In the genomic region with DNA sequence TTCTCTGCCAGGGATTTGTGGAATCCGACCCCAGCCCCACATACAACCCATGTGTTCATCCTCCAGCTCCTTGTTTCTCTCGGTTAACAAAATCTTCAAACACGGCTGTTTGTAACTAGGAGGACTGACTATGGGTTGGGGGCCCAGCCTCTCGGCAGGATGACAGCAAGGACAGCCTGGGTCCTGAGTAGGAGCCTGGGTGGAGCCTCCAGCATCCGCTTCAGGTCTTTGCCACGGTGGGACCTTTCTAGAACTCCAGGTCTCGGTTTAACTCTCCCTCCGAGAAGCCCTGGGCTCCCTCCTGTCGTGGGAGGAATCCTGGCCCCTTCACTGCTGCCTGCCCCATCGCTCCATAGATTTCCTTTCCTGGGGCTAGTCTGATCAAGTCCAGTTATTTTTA, we compare ENCODE assay signal across 16 cellular contexts.
A peak's percentile ranks its signal among the peaks of the same experiment; 100 is the strongest.
DNase-seq lines count a peak whose midpoint lies in the region; ATAC-seq, FAIRE-seq and TF ChIP-seq lines count a peak whose summit lies in the region.
"Had no signal": no experiment of that assay in that cellular context is flagged by ENCODE, and none has a peak within 500 bp of the region (broad histone marks: within the 10 kb centered on the region; RNA-seq: fewer than 3 reads in every experiment).

No MANE protein-coding gene starts in this region.

- H3K36me3 ChIP-seq in kidney (ENCODE audit: control insufficient read depth in 1 of 2, insufficient read depth in 2 of 2, low read length in 2 of 2) (no peaks in the 10 kb centered on the region), neuronal stem cell (replicated peaks in 1 of 2; ENCODE audit: control insufficient read depth in 2 of 2, insufficient read depth in 2 of 2, low read length in 2 of 2) (no peaks in the 10 kb centered on the region)
- H3K36me3 ChIP-seq: BE2C had no signal

- ATAC-seq in natural killer cell treated with Interleukin-12 subunit alpha and Interleukin-12 subunit beta and Interleukin-15 and Interleukin-18, amount 100 ng/mL, for 72 hours, result no peak
- ATAC-seq in natural killer cell, result no peak
- ATAC-seq: A549; CD8-positive, alpha-beta T cell had no signal

- no peak for TF ChIP-seq CTCF in natural killer cell (IDR thresholded peaks at IDR 0.05)
- no peak for TF ChIP-seq CTCF in kidney (IDR thresholded peaks at IDR 0.05; ENCODE audit: borderline replicate concordance, extremely low read depth, insufficient read depth)

- no peak overlapping the region for H4K8ac ChIP-seq in neuronal stem cell (ENCODE audit: low read depth, low read length)

- no peaks in the 10 kb centered on the region for H3K4me1 Mint-ChIP-seq in natural killer cell treated with Interleukin-12 subunit alpha and Interleukin-12 subunit beta and Interleukin-15 and Interleukin-18, amount 100 ng/mL, for 72 hours (ENCODE audit: low read depth in 2 of 2)
- no peaks in the 10 kb centered on the region for H3K4me1 Mint-ChIP-seq in natural killer cell

- no peak overlapping the region for H2BK12ac ChIP-seq in neuronal stem cell (ENCODE audit: low read length)

- H3K9me3 ChIP-seq in kidney (ENCODE audit: control insufficient read depth in 1 of 2, low read length in 2 of 2) (no peaks in the 10 kb centered on the region), neuronal stem cell (replicated peaks in 1 of 2; ENCODE audit: control insufficient read depth in 2 of 2, insufficient read depth in 1 of 2, low read depth in 1 of 2, low read length in 2 of 2) (no peaks in the 10 kb centered on the region)
- H3K9me3 ChIP-seq: A549, BE2C had no signal

- no peaks in the 10 kb centered on the region for H3K9me3 Mint-ChIP-seq in natural killer cell treated with Interleukin-12 subunit alpha and Interleukin-12 subunit beta and Interleukin-15 and Interleukin-18, amount 100 ng/mL, for 72 hours
- no peaks in the 10 kb centered on the region for H3K9me3 Mint-ChIP-seq in natural killer cell
- H3K9me3 Mint-ChIP-seq: CD8-positive, alpha-beta T cell; H9 had no signal

- H3K27me3 ChIP-seq in neuronal stem cell (ENCODE audit: control insufficient read depth in 3 of 3, insufficient read depth in 3 of 3, low read depth in 1 of 3, low read length in 3 of 3), result peaks cover 0 to 11% (median 0%) of the 10 kb centered on the region in 3 experiments
- H3K27me3 ChIP-seq: BE2C had no signal

- no peak overlapping the region for H3K23ac ChIP-seq in neuronal stem cell (ENCODE audit: low read depth, low read length, poor library complexity)

- peaks cover 0 to 4% of the 10 kb centered on the region in 2 donors for H3K27me3 Mint-ChIP-seq in natural killer cell treated with Interleukin-12 subunit alpha and Interleukin-12 subunit beta and Interleukin-15 and Interleukin-18, amount 100 ng/mL, for 72 hours
- H3K27me3 Mint-ChIP-seq in natural killer cell (ENCODE audit: low read depth in 2 of 2), result peaks cover 0 to 3% of the 10 kb centered on the region in 2 donors

- H3K4me2 ChIP-seq in neuronal stem cell (ENCODE audit: insufficient read depth, low read length, poor library complexity, severe bottlenecking), result no peak overlapping the region
- H3K4me2 ChIP-seq: A549 had no signal

- no peaks in the 10 kb centered on the region for H3K36me3 Mint-ChIP-seq in natural killer cell treated with Interleukin-12 subunit alpha and Interleukin-12 subunit beta and Interleukin-15 and Interleukin-18, amount 100 ng/mL, for 72 hours
- no peaks in the 10 kb centered on the region for H3K36me3 Mint-ChIP-seq in natural killer cell
- H3K36me3 Mint-ChIP-seq: CD8-positive, alpha-beta T cell had no signal

- H3K27ac Mint-ChIP-seq in natural killer cell treated with Interleukin-12 subunit alpha and Interleukin-12 subunit beta and Interleukin-15 and Interleukin-18, amount 100 ng/mL, for 72 hours, result no peak overlapping the region
- H3K27ac Mint-ChIP-seq in natural killer cell, result no peak overlapping the region
- H3K27ac Mint-ChIP-seq: CD8-positive, alpha-beta T cell had no signal

- no peak overlapping the region for H2BK15ac ChIP-seq in neuronal stem cell (ENCODE audit: low read length)

- H3K4me3 Mint-ChIP-seq in natural killer cell treated with Interleukin-12 subunit alpha and Interleukin-12 subunit beta and Interleukin-15 and Interleukin-18, amount 100 ng/mL, for 72 hours, result no peak overlapping the region
- H3K4me3 Mint-ChIP-seq in natural killer cell, result no peak overlapping the region
- H3K4me3 Mint-ChIP-seq: CD8-positive, alpha-beta T cell; H9 had no signal

- H3K4me1 ChIP-seq in kidney (ENCODE audit: control insufficient read depth in 1 of 2, insufficient read depth in 1 of 2, low read depth in 1 of 2, low read length in 2 of 2), result no peaks in the 10 kb centered on the region
- H3K4me1 ChIP-seq in neuronal stem cell (ENCODE audit: control insufficient read depth in 2 of 2, insufficient read depth in 1 of 2, low read depth in 1 of 2, low read length in 2 of 2), result peaks cover 0 to 2% of the 10 kb centered on the region in 2 donors
- H3K4me1 ChIP-seq: A549 had no signal

- peak; percentile 29 for DNase-seq in natural killer cell treated with Interleukin-12 subunit alpha and Interleukin-12 subunit beta and Interleukin-15 and Interleukin-18, amount 100 ng/mL, for 72 hours (ENCODE audit: low spot score)
- no peak for DNase-seq in natural killer cell
- DNase-seq in kidney, result peak; percentile 24
- DNase-seq in neuronal stem cell (ENCODE audit: low spot score), result no peak
- no peak for DNase-seq in NCI-H2107 treated with DMSO at 0.1 percent for 48 hours (lab: John Stamatoyannopoulos, UW; ENCODE audit: unreplicated experiment)
- DNase-seq in NCI-H2196 treated with DMSO at 0.1 percent for 48 hours (lab: John Stamatoyannopoulos, UW; ENCODE audit: unreplicated experiment), result no peak
- no peak for DNase-seq in stimulated activated CD4-positive, alpha-beta T cell treated with anti-CD3 and anti-CD28 coated beads, Interleukin-1b, Interleukin-23, amount 100 ng/mL, for 48 hours
- DNase-seq: BE2C; CD8-positive, alpha-beta T cell; COR-L47; GF-D8; GOT3; H9 had no signal

- WGBS in neuronal stem cell (ENCODE audit: extremely low coverage in 2 of 2, insufficient read length in 2 of 2, insufficient replicate concordance in 1 of 2), 2 donors, result no CpG with 5 or more reads among the region's 10 CpGs

- H3K18ac ChIP-seq in neuronal stem cell (ENCODE audit: low read length), result no peak overlapping the region

- peak overlapping the region; percentile 21 for H2AFZ ChIP-seq in neuronal stem cell (ENCODE audit: low read length)

- H3K4me3 ChIP-seq in kidney (ENCODE audit: low read length in 2 of 2) (no peak overlapping the region), neuronal stem cell (ENCODE audit: low read length in 2 of 2) (no peak overlapping the region)
- H3K4me3 ChIP-seq: A549 had no signal

- H3K79me1 ChIP-seq in neuronal stem cell (ENCODE audit: low read depth, low read length), result no peaks in the 10 kb centered on the region

- no peak overlapping the region for H3K14ac ChIP-seq in neuronal stem cell (ENCODE audit: low read length)

- H2BK5ac ChIP-seq in neuronal stem cell (ENCODE audit: low read length), result no peak overlapping the region

- no peak overlapping the region for H3K4ac ChIP-seq in neuronal stem cell (ENCODE audit: low read length)

- no peak overlapping the region for H3K9ac ChIP-seq in kidney (ENCODE audit: low read length in 2 of 2)
- no peak overlapping the region for H3K9ac ChIP-seq in neuronal stem cell (ENCODE audit: low read depth, low read length, poor library complexity)

- H3K27ac ChIP-seq in kidney (ENCODE audit: low read depth in 2 of 2, low read length in 2 of 2) (no peak overlapping the region), neuronal stem cell (replicated peaks; ENCODE audit: low read length) (no peak overlapping the region)
- H3K27ac ChIP-seq: A549, C4-2B had no signal

- intact Hi-C loops in natural killer cell (cut with micrococcal nuclease), result no loop called here
- intact Hi-C loops in kidney (cut with DNase I), result no loop called here

- H4K91ac ChIP-seq in neuronal stem cell (ENCODE audit: low read depth, low read length, poor library complexity), result no peak overlapping the region

- FAIRE-seq in kidney (lab: Jason Lieb, UNC), result no peak
- FAIRE-seq: A549, GM19239 had no signal

- H2BK120ac ChIP-seq in neuronal stem cell (ENCODE audit: low read depth, low read length), result no peak overlapping the region

- no peak overlapping the region for H2AK5ac ChIP-seq in neuronal stem cell (ENCODE audit: low read depth, low read length)

Comparison
In these comparisons a context has a peak if more than half of its experiments do, and no peak if none do; other contexts are left out.
1. DNase-seq: peak in natural killer cell treated with Interleukin-12 subunit alpha and Interleukin-12 subunit beta and Interleukin-15 and Interleukin-18, amount 100 ng/mL, for 72 hours (single experiment) and kidney (single experiment); none in natural killer cell (single experiment), neuronal stem cell (single experiment), NCI-H2107 treated with DMSO at 0.1 percent for 48 hours (single experiment), NCI-H2196 treated with DMSO at 0.1 percent for 48 hours (single experiment) and stimulated activated CD4-positive, alpha-beta T cell treated with anti-CD3 and anti-CD28 coated beads, Interleukin-1b, Interleukin-23, amount 100 ng/mL, for 48 hours (single experiment).